Comparison of ENCODE assay signal across 36 cellular contexts in the genomic region with DNA sequence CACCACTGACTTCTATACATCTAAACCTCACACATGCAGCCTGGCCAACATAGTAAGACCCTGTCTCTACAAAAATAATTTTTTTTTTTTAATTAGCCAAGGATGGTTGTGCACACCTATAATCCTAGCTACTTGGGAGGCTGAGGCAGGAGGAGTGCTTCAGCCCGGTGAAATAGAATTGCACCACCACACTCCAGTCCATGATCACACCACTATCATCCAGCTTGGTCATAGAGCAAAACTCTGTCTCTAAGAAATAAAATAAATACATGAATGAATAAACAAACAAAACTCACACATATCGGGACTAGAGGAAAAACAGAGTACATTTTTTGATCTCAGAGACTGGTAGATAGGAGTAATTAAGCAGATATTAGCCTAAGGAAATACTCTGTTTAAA.
"Had no signal": no experiment of that assay in that cellular context is flagged by ENCODE, and none has a peak within 500 bp of the region (broad histone marks: within the 10 kb centered on the region; RNA-seq: fewer than 3 reads in every experiment).

No MANE protein-coding gene starts in this region.

- H3K4me2 ChIP-seq: KMS-11 had no signal

- H3K4me3 ChIP-seq: MG63 had no signal

- H3K27me3 ChIP-seq: MG63 had no signal

- H3K27ac ChIP-seq: KMS-11 had no signal

- H3K9ac ChIP-seq: KMS-11 had no signal

- H3K36me3 ChIP-seq: MG63 had no signal

- DNase-seq: Karpas-422, Kasumi-1, MG63, MM.1S, MV-4-11, NCI-H1048, NCI-H1092, NCI-H1092 treated with DMSO at 0.1 percent for 48 hours, NCI-H1105, NCI-H1105 treated with DMSO at 0.1 percent for 48 hours, NCI-H1417, NCI-H1417 treated with DMSO at 0.1 percent for 48 hours, NCI-H1436, NCI-H1436 treated with DMSO at 0.1 percent for 48 hours, NCI-H146, NCI-H1694, NCI-H1694 treated with DMSO at 0.1 percent for 48 hours, NCI-H187, NCI-H187 treated with DMSO at 0.1 percent for 48 hours, NCI-H1930, NCI-H2029, NCI-H2029 treated with DMSO at 0.1 percent for 48 hours, NCI-H2081, NCI-H2081 treated with DMSO at 0.1 percent for 48 hours, NCI-H2107, NCI-H2171, NCI-H2171 treated with DMSO at 0.1 percent for 48 hours, NCI-H2227 treated with DMSO at 0.1 percent for 48 hours, NCI-H226, NCI-H345, NCI-H446, NCI-H446 treated with DMSO at 0.1 percent for 48 hours, NCI-H510A, NCI-H510A treated with DMSO at 0.1 percent for 48 hours, NCI-H524 had no signal
